8 cellular contexts compared by ENCODE assay signal in the genomic region with DNA sequence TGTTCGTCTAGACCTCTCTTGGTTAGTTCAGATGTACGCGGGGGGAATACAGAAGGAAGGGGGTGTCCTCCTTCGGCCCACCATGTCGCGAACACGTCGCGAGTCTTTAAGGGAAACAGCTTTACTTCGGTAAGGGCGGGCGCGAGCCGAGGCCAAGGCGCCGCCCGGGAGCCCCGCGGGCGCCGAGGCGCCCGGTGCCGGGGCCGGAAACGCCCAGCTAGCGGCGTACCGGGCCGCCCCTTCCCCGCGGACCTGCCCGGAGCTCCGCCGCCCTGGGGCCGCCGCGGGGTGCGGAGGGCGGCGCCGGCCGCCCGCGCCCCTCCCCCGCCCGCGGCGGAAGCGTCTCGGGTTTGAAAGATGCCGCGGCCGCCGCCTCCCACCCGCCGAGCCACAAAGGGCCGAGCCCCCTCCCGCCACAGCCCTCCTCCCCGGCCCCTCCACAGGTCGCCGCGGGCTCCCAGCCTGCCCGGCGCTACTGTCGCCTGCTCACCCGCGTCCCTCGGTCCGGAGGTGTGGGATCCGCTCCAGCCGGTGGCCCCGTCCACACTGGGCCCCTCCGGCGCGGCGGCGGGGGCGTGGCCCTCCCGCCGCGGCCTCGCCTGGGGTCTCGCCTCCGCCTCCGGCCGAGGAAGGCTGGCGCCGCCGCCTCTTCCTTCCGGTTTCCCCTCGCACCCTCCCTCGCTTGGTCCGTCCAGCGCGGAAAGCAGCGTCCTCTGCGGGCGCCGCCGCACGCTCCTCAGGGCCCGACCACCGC. TPM values are rescaled to one million over a fixed set of nuclear protein-coding genes. Genes with fewer than 3 reads are reported as not detected.
A peak's percentile ranks its signal among the peaks of the same experiment; 100 is the strongest.
DNase-seq lines count a peak whose midpoint lies in the region; ATAC-seq and TF ChIP-seq lines count a peak whose summit lies in the region.

A gene (minus strand): TSS at position 715 of the 754 bp plus-strand sequence. CDS start 12,156 bp downstream, outside the sequence.

- in situ Hi-C loops in G401 (cut with HindIII; ENCODE audit: low sequenced_read_pairs), result no loop called here

- no peaks in the 10 kb centered on the region; the same call in 2 of the 3 replicates for H3K36me3 Mint-ChIP-seq in GM23338 (ENCODE audit: low read depth)
- H3K36me3 Mint-ChIP-seq in activated naive CD8-positive, alpha-beta T cell, result peaks cover 2% of the 10 kb centered on the region

- DNase-seq in G401 (ENCODE audit: low spot score) (peak; percentile 45), GM23338 (ENCODE audit: low spot score) (peak; percentile 83), LHCN-M2 (ENCODE audit: low read depth) (peak; percentile 88), SKM-1 (lab: John Stamatoyannopoulos, UW; ENCODE audit: unreplicated experiment) (peak; percentile 69), Right ventricle myocardium inferior (ENCODE audit: missing footprints) (peak; percentile 92), thyroid gland (peak; percentile 86)

- H3K9me2 ChIP-seq in GM23338 (ENCODE audit: insufficient read depth), result no peaks in the 10 kb centered on the region

- peak within 1 kb of the TSS; percentile 85 for H3K9ac ChIP-seq in parathyroid adenoma

- H3K4me1 ChIP-seq in GM23338 (ENCODE audit: insufficient read depth) (peaks cover 23% of the 10 kb centered on the region), parathyroid adenoma (peaks cover 10% of the 10 kb centered on the region), thyroid gland (peaks cover 24 to 42% of the 10 kb centered on the region in 2 donors)

- H3K4me2 ChIP-seq in GM23338 (peak within 1 kb of the TSS; percentile 98), parathyroid adenoma (ENCODE audit: low read length) (peak within 1 kb of the TSS; percentile 91)

- TF ChIP-seq CTCF in GM23338 (conservative IDR thresholded peaks at IDR 0.05; ENCODE audit: low read depth in 2 of 2) (no peak), parathyroid adenoma (IDR thresholded peaks at IDR 0.05) (no peak), thyroid gland (IDR thresholded peaks at IDR 0.05) (no peak)

- H3K79me2 ChIP-seq in GM23338 (replicated peaks; ENCODE audit: insufficient read depth) (peaks cover 47% of the 10 kb centered on the region), parathyroid adenoma (peaks cover 26% of the 10 kb centered on the region)

- H3K27me3 Mint-ChIP-seq in GM23338 (ENCODE audit: insufficient read depth, low read depth, poor library complexity), result peaks cover 8% of the 10 kb centered on the region
- H3K27me3 Mint-ChIP-seq in activated naive CD8-positive, alpha-beta T cell, result no peaks in the 10 kb centered on the region

- H3K9me3 ChIP-seq in parathyroid adenoma (ENCODE audit: control insufficient read depth, low read length), result no peaks in the 10 kb centered on the region
- H3K9me3 ChIP-seq in thyroid gland, result no peaks in the 10 kb centered on the region

- H2AFZ ChIP-seq in GM23338 (peak within 1 kb of the TSS; percentile 92), parathyroid adenoma (peak within 1 kb of the TSS; percentile 98)

- H3F3A ChIP-seq in GM23338 (replicated peaks; ENCODE audit: low read depth), result peaks cover 15% of the 10 kb centered on the region; the same call in 1 of the 2 replicates

- H3K27ac ChIP-seq in GM23338 (ENCODE audit: low read depth), result peak within 1 kb of the TSS; percentile 100
- H3K27ac ChIP-seq in parathyroid adenoma, result peak within 1 kb of the TSS; percentile 98
- peak within 1 kb of the TSS; percentile 95 to 100 (median 96) for H3K27ac ChIP-seq in thyroid gland

- peak; percentile 41 to 56 for TF ChIP-seq POLR2A in thyroid gland (IDR thresholded peaks at IDR 0.05)

- no peaks in the 10 kb centered on the region for H3K9me3 Mint-ChIP-seq in GM23338
- no peaks in the 10 kb centered on the region for H3K9me3 Mint-ChIP-seq in activated naive CD8-positive, alpha-beta T cell (ENCODE audit: low read depth)

- peak within 1 kb of the TSS; percentile 96 for H3K4me3 Mint-ChIP-seq in GM23338
- peak within 1 kb of the TSS; percentile 95 for H3K4me3 Mint-ChIP-seq in activated naive CD8-positive, alpha-beta T cell

- peak within 1 kb of the TSS; percentile 98 for H3K4me3 ChIP-seq in GM23338
- peak within 1 kb of the TSS; percentile 79 for H3K4me3 ChIP-seq in parathyroid adenoma (ENCODE audit: low read depth, low read length)
- peak within 1 kb of the TSS; percentile 73 to 92 (median 83) for H3K4me3 ChIP-seq in thyroid gland (replicated peaks in 1 of 3)

- no peaks in the 10 kb centered on the region for H3K27me3 ChIP-seq in GM23338 (ENCODE audit: insufficient read depth)
- no peaks in the 10 kb centered on the region for H3K27me3 ChIP-seq in parathyroid adenoma (ENCODE audit: control insufficient read depth, insufficient read depth, low read length)
- H3K27me3 ChIP-seq in thyroid gland, result no peaks in the 10 kb centered on the region

- peaks cover 33% of the 10 kb centered on the region for H4K20me1 ChIP-seq in GM23338 (replicated peaks; ENCODE audit: insufficient read depth)

- ATAC-seq in GM23338 (peak; percentile 63), Right ventricle myocardium inferior (peak; percentile 67)

- H3K36me3 ChIP-seq in GM23338 (ENCODE audit: insufficient read depth), result no peaks in the 10 kb centered on the region
- H3K36me3 ChIP-seq in parathyroid adenoma (ENCODE audit: control insufficient read depth, insufficient read depth, low read length), result no peaks in the 10 kb centered on the region
- H3K36me3 ChIP-seq in thyroid gland, result no peaks in the 10 kb centered on the region

- peak within 1 kb of the TSS; percentile 98 for H3K27ac Mint-ChIP-seq in GM23338
- H3K27ac Mint-ChIP-seq in activated naive CD8-positive, alpha-beta T cell, result peak within 1 kb of the TSS; percentile 98

- WGBS in thyroid gland, 2 donors, result 0 to 1% methylated on average over 13 to 25 of the region's 104 CpGs

- H3K4me1 Mint-ChIP-seq in GM23338, result peaks cover 42% of the 10 kb centered on the region
- H3K4me1 Mint-ChIP-seq in activated naive CD8-positive, alpha-beta T cell (ENCODE audit: low read depth), result peaks cover 60% of the 10 kb centered on the region

- intact Hi-C loops in Right ventricle myocardium inferior (cut with DNase I) (loop anchor here (5.0 kb wide), 2 partner anchors 66 to 89 kb away; a partner anchor contains a TSS), thyroid gland (cut with DNase I) (no loop called here)

TF ChIP-seq in GM23338, 12 proteins besides CTCF, POLR2A, EP300 and RAD21 (continues in another document):
- TF ChIP-seq ZNF114 (CRISPR knock-in tag; IDR thresholded peaks at IDR 0.05), result no peak
- TF ChIP-seq, protein P1, sequence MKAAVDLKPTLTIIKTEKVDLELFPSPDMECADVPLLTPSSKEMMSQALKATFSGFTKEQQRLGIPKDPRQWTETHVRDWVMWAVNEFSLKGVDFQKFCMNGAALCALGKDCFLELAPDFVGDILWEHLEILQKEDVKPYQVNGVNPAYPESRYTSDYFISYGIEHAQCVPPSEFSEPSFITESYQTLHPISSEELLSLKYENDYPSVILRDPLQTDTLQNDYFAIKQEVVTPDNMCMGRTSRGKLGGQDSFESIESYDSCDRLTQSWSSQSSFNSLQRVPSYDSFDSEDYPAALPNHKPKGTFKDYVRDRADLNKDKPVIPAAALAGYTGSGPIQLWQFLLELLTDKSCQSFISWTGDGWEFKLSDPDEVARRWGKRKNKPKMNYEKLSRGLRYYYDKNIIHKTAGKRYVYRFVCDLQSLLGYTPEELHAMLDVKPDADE (IDR thresholded peaks at IDR 0.05), result peak; percentile 28; the same call in 1 of the 2 replicates

RNA-seq across cellular contexts. Expression of the gene that starts here (rescaled TPM):
- 22.9 and 48.2 TPM in 2 replicates for total RNA-seq in G401 (2014; rRNA removed; shearing (Covaris generic))
- total RNA-seq in GM23338 (2014; rRNA removed; shearing (Covaris generic)), result 33.9 and 34.9 TPM in 2 replicates
- 11.1 and 11.6 TPM in 2 replicates for polyA plus RNA-seq in GM23338 (2016; fragmentation: Nextera tagmentation; extraction: Ambion mirVana)
- 47.6 and 54.1 TPM in 2 replicates for total RNA-seq in LHCN-M2 (2014; rRNA removed)
- polyA plus RNA-seq in LHCN-M2 (2012), result 18.9 TPM
- total RNA-seq in Right ventricle myocardium inferior, result 27.0 TPM
- 10 to 100 TPM; 35.1 to 49.8 (median 42.5) TPM for total RNA-seq in thyroid gland

Comparison
In these comparisons a context has a peak if more than half of its experiments do, and no peak if none do; other contexts are left out.
1. Peak in every context shown above with its lines: DNase-seq, ATAC-seq, H3K4me3 ChIP-seq and H3K27ac ChIP-seq.